27 cellular contexts compared by ENCODE assay signal in the genomic region with DNA sequence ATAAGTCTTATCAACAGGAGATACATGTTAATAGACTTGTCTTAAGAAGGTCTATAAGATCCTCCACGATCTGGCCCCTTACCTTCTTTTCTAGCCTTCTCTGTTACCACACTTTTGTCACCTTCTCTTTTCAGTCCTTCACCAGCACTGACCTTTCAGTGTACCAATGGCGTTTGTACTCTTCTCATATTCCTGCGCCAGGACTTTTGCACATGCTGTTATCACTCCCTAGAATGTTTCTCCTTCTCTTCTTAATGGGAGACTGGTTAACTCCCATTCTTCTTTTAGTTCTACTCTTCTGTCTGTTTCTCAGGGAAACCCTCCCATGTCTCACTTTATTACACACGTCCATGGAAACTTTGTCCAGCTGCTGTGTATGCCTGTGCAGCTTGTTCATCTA.
"Had no signal": no experiment of that assay in that cellular context is flagged by ENCODE, and none has a peak within 500 bp of the region (broad histone marks: within the 10 kb centered on the region; RNA-seq: fewer than 3 reads in every experiment).

No MANE protein-coding gene starts in this region.

- H3K4me3 Mint-ChIP-seq: activated CD4-positive, alpha-beta memory T cell treated with anti-CD3 and anti-CD28 coated beads, Interleukin-2, amount 10 ng/mL, durations not matched to agents 7 days and 5 days; activated CD4-positive, alpha-beta T cell treated with anti-CD3 and anti-CD28 coated beads, Interleukin-2, amount 10 ng/mL, durations not matched to agents 7 days and 5 days; activated naive CD4-positive, alpha-beta T cell treated with anti-CD3 and anti-CD28 coated beads, Interleukin-2, amount 10 ng/mL, durations not matched to agents 7 days and 5 days; activated naive CD8-positive, alpha-beta T cell treated with anti-CD3 and anti-CD28 coated beads, Interleukin-2, amount 10 ng/mL, durations not matched to agents 7 days and 5 days; activated T-cell treated with anti-CD3 and anti-CD28 coated beads, Interleukin-2, amount 50 U/mL, for 4 hours; brain; dendritic cell treated with granulocyte-macrophage colony-stimulating factor and Interleukin-4, amounts not matched to agents 40 ng/mL and 50 ng/mL, for 4 days; endodermal cell had no signal

- ATAC-seq: activated naive CD4-positive, alpha-beta T cell treated with anti-CD3 and anti-CD28 coated beads, Interleukin-2, amount 50 U/mL, for 72 hours; activated T-cell treated with anti-CD3 and anti-CD28 coated beads, Interleukin-2, amount 50 U/mL, for 4 hours; esophagus mucosa had no signal

- DNase-seq: activated CD4-positive, alpha-beta memory T cell treated with anti-CD3 and anti-CD28 coated beads, Interleukin-2, amount 10 ng/mL, durations not matched to agents 7 days and 5 days; activated CD4-positive, alpha-beta T cell treated with anti-CD3 and anti-CD28 coated beads, Interleukin-2, amount 10 ng/mL, durations not matched to agents 7 days and 5 days; activated CD4-positive, alpha-beta T cell treated with anti-CD3 and anti-CD28 coated beads, Interleukin-2, amount 50 U/mL, for 4 hours; activated CD4-positive, CD25-positive, alpha-beta regulatory T cell; activated CD4-positive, CD25-positive, alpha-beta regulatory T cell treated with anti-CD3 and anti-CD28 coated beads, Interleukin-2, amount 50 U/mL, for 72 hours; activated CD8-positive, alpha-beta memory T cell treated with anti-CD3 and anti-CD28 coated beads, Interleukin-2, amount 50 U/mL, for 48 hours; activated gamma-delta T cell; activated naive CD4-positive, alpha-beta T cell; activated naive CD4-positive, alpha-beta T cell treated with anti-CD3 and anti-CD28 coated beads, Interleukin-2, amount 10 ng/mL, durations not matched to agents 7 days and 5 days; activated naive CD8-positive, alpha-beta T cell treated with anti-CD3 and anti-CD28 coated beads, Interleukin-2, amount 10 ng/mL, durations not matched to agents 7 days and 5 days; activated T-cell treated with anti-CD3 and anti-CD28 coated beads for 4 hours; activated T-cell treated with anti-CD3 and anti-CD28 coated beads, Interleukin-2, amount 50 U/mL, for 4 hours; central memory CD4-positive, alpha-beta T cell; cerebellar nuclear complex; dorsolateral prefrontal cortex; effector memory CD4-positive, alpha-beta T cell; endodermal cell; foreskin fibroblast; head of caudate nucleus had no signal

- H3K9me3 Mint-ChIP-seq: activated CD4-positive, alpha-beta memory T cell treated with anti-CD3 and anti-CD28 coated beads, Interleukin-2, amount 10 ng/mL, durations not matched to agents 7 days and 5 days; activated CD4-positive, alpha-beta T cell treated with anti-CD3 and anti-CD28 coated beads, Interleukin-2, amount 10 ng/mL, durations not matched to agents 7 days and 5 days; activated naive CD4-positive, alpha-beta T cell treated with anti-CD3 and anti-CD28 coated beads, Interleukin-2, amount 10 ng/mL, durations not matched to agents 7 days and 5 days; activated naive CD4-positive, alpha-beta T cell treated with anti-CD3 and anti-CD28 coated beads, Interleukin-2, amount 50 U/mL, for 72 hours; activated naive CD8-positive, alpha-beta T cell treated with anti-CD3 and anti-CD28 coated beads, Interleukin-2, amount 10 ng/mL, durations not matched to agents 7 days and 5 days; activated T-cell treated with anti-CD3 and anti-CD28 coated beads, Interleukin-2, amount 50 U/mL, for 4 hours; brain; dendritic cell treated with granulocyte-macrophage colony-stimulating factor and Interleukin-4, amounts not matched to agents 40 ng/mL and 50 ng/mL, for 4 days; endodermal cell had no signal

- H3K36me3 Mint-ChIP-seq: activated naive CD4-positive, alpha-beta T cell treated with anti-CD3 and anti-CD28 coated beads, Interleukin-2, amount 10 ng/mL, durations not matched to agents 7 days and 5 days; activated naive CD4-positive, alpha-beta T cell treated with anti-CD3 and anti-CD28 coated beads, Interleukin-2, amount 50 U/mL, for 72 hours; activated naive CD8-positive, alpha-beta T cell treated with anti-CD3 and anti-CD28 coated beads, Interleukin-2, amount 10 ng/mL, durations not matched to agents 7 days and 5 days; brain had no signal

- H3K4me1 ChIP-seq: breast epithelium had no signal

- H3K27me3 Mint-ChIP-seq: activated CD4-positive, alpha-beta memory T cell treated with anti-CD3 and anti-CD28 coated beads, Interleukin-2, amount 10 ng/mL, durations not matched to agents 7 days and 5 days; dendritic cell treated with granulocyte-macrophage colony-stimulating factor and Interleukin-4, amounts not matched to agents 40 ng/mL and 50 ng/mL, for 4 days had no signal

- H3K4me1 Mint-ChIP-seq: activated naive CD4-positive, alpha-beta T cell treated with anti-CD3 and anti-CD28 coated beads, Interleukin-2, amount 10 ng/mL, durations not matched to agents 7 days and 5 days; brain had no signal

- H3K27me3 ChIP-seq: ascending aorta, breast epithelium, cardiac muscle cell had no signal

- H3K9me3 ChIP-seq: ascending aorta, breast epithelium had no signal

- H3K36me3 ChIP-seq: ascending aorta, breast epithelium, cardiac muscle cell had no signal

- H3K4me3 ChIP-seq: ascending aorta, breast epithelium, cardiac muscle cell, coronary artery, dorsolateral prefrontal cortex had no signal

- H3K27ac Mint-ChIP-seq: activated CD4-positive, alpha-beta memory T cell treated with anti-CD3 and anti-CD28 coated beads, Interleukin-2, amount 10 ng/mL, durations not matched to agents 7 days and 5 days; activated CD4-positive, alpha-beta T cell treated with anti-CD3 and anti-CD28 coated beads, Interleukin-2, amount 10 ng/mL, durations not matched to agents 7 days and 5 days; activated naive CD4-positive, alpha-beta T cell treated with anti-CD3 and anti-CD28 coated beads, Interleukin-2, amount 10 ng/mL, durations not matched to agents 7 days and 5 days; activated naive CD4-positive, alpha-beta T cell treated with anti-CD3 and anti-CD28 coated beads, Interleukin-2, amount 50 U/mL, for 72 hours; activated naive CD8-positive, alpha-beta T cell treated with anti-CD3 and anti-CD28 coated beads, Interleukin-2, amount 10 ng/mL, durations not matched to agents 7 days and 5 days; brain; dendritic cell treated with granulocyte-macrophage colony-stimulating factor and Interleukin-4, amounts not matched to agents 40 ng/mL and 50 ng/mL, for 4 days; endodermal cell had no signal

- H3K27ac ChIP-seq: ascending aorta, breast epithelium, cardiac muscle cell, coronary artery, dorsolateral prefrontal cortex had no signal
